Comparison of ENCODE assay signal across 1 cellular context in genomic region chr4:74157743-74158560, GRCh38.
TF ChIP-seq lines count a peak whose summit lies in the region.

Gene MTHFD2L, plus strand, starts transcription at chr4:74158118. Its CDS starts 21 bp downstream, at chr4:74158139.

TF ChIP-seq in HepG2, 621 proteins besides CTCF, POLR2A, EP300 and RAD21 (continued from another document and continues in another):
- TF ChIP-seq ZBTB25 (CRISPR knock-in tag; IDR thresholded peaks at IDR 0.05) (peak; percentile 51; the same call in 1 of the 2 replicates), MBNL3 (CRISPR knock-in tag; conservative IDR thresholded peaks at IDR 0.05) (no peak), ZFP41 (CRISPR knock-in tag; IDR thresholded peaks at IDR 0.05; ENCODE audit: borderline replicate concordance) (no peak), HNF4A (CRISPR knock-in tag; IDR thresholded peaks at IDR 0.05) (0 out of 2 replicates have a peak, but pooled peaks have one; percentile 29), SATB2 (CRISPR knock-in tag; IDR thresholded peaks at IDR 0.05) (0 out of 2 replicates have a peak, but pooled peaks have one; percentile 51), KAT8 (CRISPR knock-in tag; IDR thresholded peaks at IDR 0.05) (peak; percentile 90), AGO2 (optimal IDR thresholded peaks at IDR 0.05; ENCODE audit: low read depth, low read length) (peak; percentile 71), NKX3-1 (CRISPR knock-in tag; IDR thresholded peaks at IDR 0.05) (peak; percentile 58; the same call in 1 of the 2 replicates), ZNF737 (CRISPR knock-in tag; IDR thresholded peaks at IDR 0.05; ENCODE audit: borderline replicate concordance) (peak; percentile 74; the same call in 1 of the 2 replicates), ZNF280D (CRISPR knock-in tag; IDR thresholded peaks at IDR 0.05) (peak; percentile 43; the same call in 1 of the 2 replicates), FOXO4 (CRISPR knock-in tag; conservative IDR thresholded peaks at IDR 0.05) (0 out of 2 replicates have a peak, but pooled peaks have one; percentile 76), ELF4 (CRISPR knock-in tag; IDR thresholded peaks at IDR 0.05; ENCODE audit: borderline replicate concordance) (no peak), RFX1 (IDR thresholded peaks at IDR 0.05) (peak; percentile 65; the same call in 1 of the 2 replicates), RNF2 (conservative IDR thresholded peaks at IDR 0.05; ENCODE audit: low read depth) (0 out of 2 replicates have a peak, but pooled peaks have one; percentile 54), MBD4 (IDR thresholded peaks at IDR 0.05; ENCODE audit: borderline replicate concordance, low read length) (no peak), U2AF2 (IDR thresholded peaks at IDR 0.05; ENCODE audit: low read depth, low read length) (no peak), ELF1 (CRISPR knock-in tag; IDR thresholded peaks at IDR 0.05) (peak; percentile 88), FOXA1 (IDR thresholded peaks at IDR 0.05) (no peak), FOXA1 (CRISPR knock-in tag; IDR thresholded peaks at IDR 0.05) (0 out of 2 replicates have a peak, but pooled peaks have one; percentile 11), NAIF1 (CRISPR knock-in tag; IDR thresholded peaks at IDR 0.05; ENCODE audit: borderline replicate concordance) (peak; percentile 94; the same call in 1 of the 2 replicates), ZSCAN30 (CRISPR knock-in tag; IDR thresholded peaks at IDR 0.05) (peak; percentile 90), ZNF556 (CRISPR knock-in tag; IDR thresholded peaks at IDR 0.05; ENCODE audit: borderline replicate concordance) (peak; percentile 74; the same call in 1 of the 2 replicates), ZNF607 (CRISPR knock-in tag; IDR thresholded peaks at IDR 0.05; ENCODE audit: borderline replicate concordance) (peak; percentile 79; the same call in 1 of the 2 replicates), MAX (IDR thresholded peaks at IDR 0.05) (peak; percentile 29), ZNF562 (CRISPR knock-in tag; IDR thresholded peaks at IDR 0.05; ENCODE audit: borderline replicate concordance) (no peak), HOXD1 (CRISPR knock-in tag; IDR thresholded peaks at IDR 0.05) (peak; percentile 75; the same call in 1 of the 2 replicates), ATF5 (CRISPR knock-in tag; IDR thresholded peaks at IDR 0.05; ENCODE audit: low read depth) (peak; percentile 54; the same call in 1 of the 2 replicates), BCLAF1 (IDR thresholded peaks at IDR 0.05) (no peak), ZNF260 (CRISPR knock-in tag; IDR thresholded peaks at IDR 0.05; ENCODE audit: borderline replicate concordance, low read depth) (no peak), SAP130 (CRISPR knock-in tag; IDR thresholded peaks at IDR 0.05; ENCODE audit: low read depth) (peak; percentile 83), ZNF619 (CRISPR knock-in tag; IDR thresholded peaks at IDR 0.05) (0 out of 2 replicates have a peak, but pooled peaks have one; percentile 63), ZNF430 (CRISPR knock-in tag; IDR thresholded peaks at IDR 0.05) (peak; percentile 95), RELA (CRISPR knock-in tag; IDR thresholded peaks at IDR 0.05) (no peak), ZFX (CRISPR knock-in tag; IDR thresholded peaks at IDR 0.05; ENCODE audit: low read depth) (peak; percentile 98), HES4 (CRISPR knock-in tag; IDR thresholded peaks at IDR 0.05; ENCODE audit: borderline replicate concordance) (no peak), SETDB1 (CRISPR knock-in tag; IDR thresholded peaks at IDR 0.05; ENCODE audit: borderline replicate concordance) (no peak), CSRNP1 (CRISPR knock-in tag; IDR thresholded peaks at IDR 0.05) (peak; percentile 86), ZBTB44 (CRISPR knock-in tag; IDR thresholded peaks at IDR 0.05) (peak; percentile 43; the same call in 1 of the 2 replicates), ATF7-NPFF (CRISPR knock-in tag; IDR thresholded peaks at IDR 0.05; ENCODE audit: low read depth) (no peak; the same call in 1 of the 2 replicates), ZNF33A (CRISPR knock-in tag; IDR thresholded peaks at IDR 0.05; ENCODE audit: borderline replicate concordance) (peak; percentile 91; the same call in 1 of the 2 replicates), TSC22D2 (CRISPR knock-in tag; IDR thresholded peaks at IDR 0.05; ENCODE audit: borderline replicate concordance) (no peak), FIP1L1 (IDR thresholded peaks at IDR 0.05; ENCODE audit: borderline replicate concordance, insufficient read depth, low read depth, low read length) (0 out of 2 replicates have a peak, but pooled peaks have one; percentile 62), ZNF543 (CRISPR knock-in tag; IDR thresholded peaks at IDR 0.05) (peak; percentile 84), SRSF1 (optimal IDR thresholded peaks at IDR 0.05; ENCODE audit: low read depth, low read length) (peak; percentile 26), SNAI1 (CRISPR knock-in tag; IDR thresholded peaks at IDR 0.05; ENCODE audit: borderline replicate concordance) (0 out of 2 replicates have a peak, but pooled peaks have one; percentile 29), KDM5A (IDR thresholded peaks at IDR 0.05; ENCODE audit: borderline replicate concordance, low read length) (no peak), TMF1 (CRISPR knock-in tag; IDR thresholded peaks at IDR 0.05; ENCODE audit: low read depth) (peak; percentile 74; the same call in 1 of the 2 replicates), ZFP1 (CRISPR knock-in tag; IDR thresholded peaks at IDR 0.05) (peak; percentile 46; the same call in 1 of the 2 replicates), ZNF264 (CRISPR knock-in tag; IDR thresholded peaks at IDR 0.05) (peak; percentile 37; the same call in 1 of the 2 replicates), PHF20 (CRISPR knock-in tag; IDR thresholded peaks at IDR 0.05) (peak; percentile 82), PAX8 (CRISPR knock-in tag; IDR thresholded peaks at IDR 0.05; ENCODE audit: borderline replicate concordance) (no peak), ZHX1 (CRISPR knock-in tag; IDR thresholded peaks at IDR 0.05; ENCODE audit: low read depth) (peak; percentile 78), PAF1 (CRISPR knock-in tag; IDR thresholded peaks at IDR 0.05) (no peak), ZNF232 (CRISPR knock-in tag; IDR thresholded peaks at IDR 0.05; ENCODE audit: borderline replicate concordance) (peak; percentile 73; the same call in 1 of the 2 replicates)
